1 cellular context compared by ENCODE assay signal in genomic region chr19:31531326-31531725, GRCh38.
TF ChIP-seq lines count a peak whose summit lies in the region.

No MANE protein-coding gene starts in this region.

TF ChIP-seq in GM23338, 12 proteins besides CTCF, POLR2A, EP300 and RAD21 (continued from another document):
- no peak for TF ChIP-seq ZNF462 (CRISPR knock-in tag; IDR thresholded peaks at IDR 0.05)
- no peak for TF ChIP-seq ZNF331 (CRISPR knock-in tag; IDR thresholded peaks at IDR 0.05; ENCODE audit: low read depth)
- TF ChIP-seq STAT1 (IDR thresholded peaks at IDR 0.05; ENCODE audit: unreplicated experiment): no peak
- no peak for TF ChIP-seq EZH2 (IDR thresholded peaks at IDR 0.05; ENCODE audit: low read depth, unreplicated experiment)
